In the genomic region with DNA sequence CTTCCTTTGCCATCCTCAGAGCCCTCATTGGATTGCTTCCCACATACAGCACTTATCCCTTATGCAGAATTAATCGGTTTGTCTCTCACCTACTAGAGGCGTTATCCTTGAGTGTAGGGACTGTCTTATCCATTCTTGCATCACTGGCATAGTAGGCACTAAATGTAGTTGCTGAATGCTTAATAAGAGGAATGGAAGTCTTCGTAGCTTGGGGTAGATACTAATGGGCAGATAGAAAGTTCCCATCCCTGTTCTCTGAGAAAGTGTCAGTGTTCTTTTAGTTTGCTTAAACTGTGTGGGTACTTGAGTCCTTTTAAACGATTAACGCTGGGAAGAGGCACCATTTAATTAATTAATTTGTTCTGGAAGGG, we compare ENCODE assay signal across 10 cellular contexts. TPM values are rescaled to one million over a fixed set of nuclear protein-coding genes. Genes with fewer than 3 reads are reported as not detected.
DNase-seq lines count a peak whose midpoint lies in the region; ATAC-seq, FAIRE-seq and TF ChIP-seq lines count a peak whose summit lies in the region.
"Had no signal": no experiment of that assay in that cellular context is flagged by ENCODE, and none has a peak within 500 bp of the region (broad histone marks: within the 10 kb centered on the region; RNA-seq: fewer than 3 reads in every experiment).

No MANE protein-coding gene starts in this region.

- no TSS peak for BruUV-seq in HepG2 (replicated peaks; lab: Mats Ljungman, UMichigan)

- H3K4me3 ChIP-seq in HepG2 (replicated peaks in 1 of 3; ENCODE audit: insufficient read depth in 1 of 3, low read depth in 2 of 3, low read length in 3 of 3) (no peak overlapping the region; a peak in 1 of 6 replicates), testis (peak overlapping the region in 1 of 2 donors; percentile 88)

- intact Hi-C loops in activated CD4-positive, alpha-beta T cell treated with anti-CD3 and anti-CD28 coated beads for 36 hours (cut with DNase I, micrococcal nuclease) = loop anchor here (5.0 to 10.0 kb wide), 2 partner anchors 193 to 1505 kb away; partner anchors contain the start of gene SIAH2 (in 1 of the 2)
- intact Hi-C loops in HepG2 (cut with micrococcal nuclease; ENCODE audit: unreplicated experiment) (no loop called here), testis (cut with DNase I; ENCODE audit: low total_unique reads) (loop anchor here (10.0 kb wide), 1 partner anchor 177 kb away; no protein-coding TSS in a partner anchor)

- H3K4me3 Mint-ChIP-seq in activated CD4-positive, alpha-beta T cell treated with anti-CD3 and anti-CD28 coated beads for 36 hours = peak overlapping the region; percentile 79
- peak overlapping the region; percentile 87 for H3K4me3 Mint-ChIP-seq in activated T-helper 17 cell treated with anti-CD3 and anti-CD28 coated beads, Interleukin-2, amount 50 U/mL, for 72 hours

- no peaks in the 10 kb centered on the region for H3K27me3 Mint-ChIP-seq in activated CD4-positive, alpha-beta T cell treated with anti-CD3 and anti-CD28 coated beads for 36 hours
- H3K27me3 Mint-ChIP-seq in activated T-helper 17 cell treated with anti-CD3 and anti-CD28 coated beads, Interleukin-2, amount 50 U/mL, for 72 hours = no peaks in the 10 kb centered on the region

- no peak for TF ChIP-seq POLR2A in HepG2 (IDR thresholded peaks at IDR 0.05; ENCODE audit: insufficient read depth in 1 of 2, low read depth in 2 of 2, low read length in 2 of 2)
- no peak for TF ChIP-seq POLR2A in testis (IDR thresholded peaks at IDR 0.05)

- H3K9ac ChIP-seq in HepG2 (ENCODE audit: insufficient read depth, low read depth, low read length) = no peak overlapping the region

- peaks cover 30% of the 10 kb centered on the region for H3K36me3 Mint-ChIP-seq in activated CD4-positive, alpha-beta T cell treated with anti-CD3 and anti-CD28 coated beads for 36 hours (ENCODE audit: low read depth)
- H3K36me3 Mint-ChIP-seq in activated T-helper 17 cell treated with anti-CD3 and anti-CD28 coated beads, Interleukin-2, amount 50 U/mL, for 72 hours (ENCODE audit: low read depth) = peaks cover 40% of the 10 kb centered on the region

- no peaks in the 10 kb centered on the region for H4K20me1 ChIP-seq in HepG2 (ENCODE audit: insufficient read depth, low read length)

- DNase-seq in activated CD4-positive, alpha-beta T cell treated with anti-CD3 and anti-CD28 coated beads for 36 hours = no peak
- DNase-seq in activated CD4-positive, alpha-beta T cell treated with anti-CD3 and anti-CD28 coated beads, Interleukin-2, amount 50 U/mL, for 4 hours = no peak
- DNase-seq in HepG2 (ENCODE audit: low spot score) (no peak), testis (no peak), SHP77 treated with DMSO at 0.1 percent for 48 hours (lab: John Stamatoyannopoulos, UW) (no peak), HCEC 1CT (no peak)
- DNase-seq: AML-193, NCI-H2171 had no signal

- H3K27ac ChIP-seq in HepG2 (ENCODE audit: extremely low read length, insufficient read depth, low read length) (peak overlapping the region; percentile 97), testis (peak overlapping the region; percentile 97 to 99)

- TF ChIP-seq CTCF in HepG2 (CRISPR knock-in tag; IDR thresholded peaks at IDR 0.05) (no peak), testis (IDR thresholded peaks at IDR 0.05) (no peak)

- POLR2A ChIA-PET in activated CD4-positive, alpha-beta T cell treated with anti-CD3 and anti-CD28 coated beads for 36 hours (lab: Charles Lee) = interaction anchor here (1.0 to 1.9 kb wide), 3 partner anchors 26 to 84 kb away, joined by 3 to 8 read pairs (median 3); no protein-coding TSS in a partner anchor
- POLR2A ChIA-PET in HepG2 (lab: Yijun Ruan, JAX) = interaction anchor here (2.1 kb wide), 1 partner anchor 24 kb away, joined by 7 read pairs; no protein-coding TSS in a partner anchor

- no peaks in the 10 kb centered on the region for H3K9me3 ChIP-seq in HepG2 (ENCODE audit: low read length)
- no peaks in the 10 kb centered on the region for H3K9me3 ChIP-seq in testis

- peaks cover 46% of the 10 kb centered on the region for H3K4me1 Mint-ChIP-seq in activated CD4-positive, alpha-beta T cell treated with anti-CD3 and anti-CD28 coated beads for 36 hours
- H3K4me1 Mint-ChIP-seq in activated T-helper 17 cell treated with anti-CD3 and anti-CD28 coated beads, Interleukin-2, amount 50 U/mL, for 72 hours = peaks cover 36% of the 10 kb centered on the region

- no peak overlapping the region for H2AFZ ChIP-seq in HepG2 (ENCODE audit: low read length)

- H3K4me2 ChIP-seq in HepG2 (ENCODE audit: low read depth, low read length) = peak overlapping the region; percentile 79

- CTCF ChIA-PET in activated CD4-positive, alpha-beta T cell treated with anti-CD3 and anti-CD28 coated beads for 36 hours (lab: Charles Lee) = interaction anchor here (0.7 to 2.5 kb wide), 3 partner anchors 9 to 205 kb away, joined by 3 to 16 read pairs (median 5); no protein-coding TSS in a partner anchor
- CTCF ChIA-PET in HepG2 (lab: Yijun Ruan, JAX; ENCODE audit: low intra/inter-chr PET ratio, low total read pairs) = interaction anchor here (0.6 kb wide), 1 partner anchor 79 kb away, joined by 3 read pairs; no protein-coding TSS in a partner anchor

- TF ChIP-seq EP300 in HepG2 (IDR thresholded peaks at IDR 0.05; ENCODE audit: low read depth in 2 of 2, low read length in 2 of 2) (no peak), HepG2 (CRISPR knock-in tag; IDR thresholded peaks at IDR 0.05; ENCODE audit: borderline replicate concordance) (no peak)

- H3K27me3 ChIP-seq in HepG2 (ENCODE audit: control insufficient read depth in 1 of 2, insufficient read depth in 2 of 2, low read length in 2 of 2) (no peaks in the 10 kb centered on the region), testis (no peaks in the 10 kb centered on the region)

- no peak for TF ChIP-seq RAD21 in HepG2 (CRISPR knock-in tag; IDR thresholded peaks at IDR 0.05)

- H3K4me1 ChIP-seq in HepG2 (ENCODE audit: insufficient read depth, low read length) (peaks cover 42% of the 10 kb centered on the region), testis (peaks cover 31% of the 10 kb centered on the region)

- peak overlapping the region; percentile 99 for H3K27ac Mint-ChIP-seq in activated CD4-positive, alpha-beta T cell treated with anti-CD3 and anti-CD28 coated beads for 36 hours
- peak overlapping the region; percentile 88 for H3K27ac Mint-ChIP-seq in activated T-helper 17 cell treated with anti-CD3 and anti-CD28 coated beads, Interleukin-2, amount 50 U/mL, for 72 hours

- H3K36me3 ChIP-seq in HepG2 (replicated peaks in 1 of 2; ENCODE audit: control insufficient read depth in 1 of 2, insufficient read depth in 2 of 2, low read length in 2 of 2) (no peaks in the 10 kb centered on the region), testis (ENCODE audit: low read depth, missing control alignments) (no peaks in the 10 kb centered on the region)

- in situ Hi-C loops in HepG2 (cut with HindIII; ENCODE audit: extremely low pct_ligation_motif_present, low pct_unique_long_range_greater_than_20kb) = no loop called here

- FAIRE-seq in HepG2 (lab: Jason Lieb, UNC) = no peak

- whole genome bisulfite sequencing in HepG2 (ENCODE audit: low lambda C conversion rate) = 91% methylated on average over 5 of the region's 5 CpGs
- WGBS in testis, 2 donors = 46 to 57% methylated on average over 5 of the region's 5 CpGs

- peaks cover 29% of the 10 kb centered on the region for H3K79me2 ChIP-seq in HepG2 (ENCODE audit: insufficient read depth, low read length)

- no peak for ATAC-seq in activated CD4-positive, alpha-beta T cell treated with anti-CD3 and anti-CD28 coated beads for 36 hours
- no peak for ATAC-seq in activated T-helper 17 cell treated with anti-CD3 and anti-CD28 coated beads, Interleukin-2, amount 50 U/mL, for 72 hours (replicated peaks)
- no peak for ATAC-seq in HepG2
- ATAC-seq in HG02938 (IDR thresholded peaks at IDR 0.05; ENCODE audit: unreplicated experiment) = no peak

- peaks cover 2% of the 10 kb centered on the region for H3K9me3 Mint-ChIP-seq in activated CD4-positive, alpha-beta T cell treated with anti-CD3 and anti-CD28 coated beads for 36 hours (ENCODE audit: low read depth)
- no peaks in the 10 kb centered on the region for H3K9me3 Mint-ChIP-seq in activated T-helper 17 cell treated with anti-CD3 and anti-CD28 coated beads, Interleukin-2, amount 50 U/mL, for 72 hours

TF ChIP-seq in HepG2, 621 proteins besides CTCF, POLR2A, EP300 and RAD21 (continues in another document):
- TF ChIP-seq ZNF891 (CRISPR knock-in tag; IDR thresholded peaks at IDR 0.05) (no peak), NKX3-1 (CRISPR knock-in tag; IDR thresholded peaks at IDR 0.05) (no peak), TOPORS (CRISPR knock-in tag; IDR thresholded peaks at IDR 0.05) (no peak), STAG1 (CRISPR knock-in tag; IDR thresholded peaks at IDR 0.05) (no peak), SATB2 (CRISPR knock-in tag; IDR thresholded peaks at IDR 0.05) (no peak), ZNF501 (CRISPR knock-in tag; IDR thresholded peaks at IDR 0.05) (no peak)

RNA-seq across cellular contexts. Expression of gene MBNL1, which starts 1.4 kb away (rescaled TPM):
- 100 to 1,000 TPM; 317 to 481 TPM for total RNA-seq in activated CD4-positive, alpha-beta T cell treated with anti-CD3 and anti-CD28 coated beads for 36 hours
- total RNA-seq in activated T-helper 17 cell treated with anti-CD3 and anti-CD28 coated beads, Interleukin-2, amount 50 U/mL, for 72 hours = 100 to 1,000 TPM; 322 to 452 TPM
- total RNA-seq in HepG2 (2016; rRNA removed; fragmentation: Illumina TruSeq; extraction: Trizol) (55.4 TPM in 2 replicates), testis (100 to 1,000 TPM; 145 to 167 TPM)
- 8.2 and 11.3 TPM in 2 replicates for total RNA-seq in HepG2 (2016; cell fraction: cytosol; rRNA removed; fragmentation: Illumina TruSeq; extraction: Trizol; ENCODE audit: low read depth)
- total RNA-seq in HepG2 (2016; cell fraction: insoluble cytoplasmic fraction; rRNA removed; fragmentation: Illumina TruSeq; extraction: Trizol) = 50.3 and 56.4 TPM in 2 replicates
- 19.1 and 21.6 TPM in 2 replicates for total RNA-seq in HepG2 (2016; cell fraction: membrane; rRNA removed; fragmentation: Illumina TruSeq; extraction: Trizol)
- 106 and 117 TPM in 2 replicates for total RNA-seq in HepG2 (2016; cell fraction: nucleus; rRNA removed; fragmentation: Illumina TruSeq; extraction: Trizol)
- polyA plus RNA-seq in HepG2 (2011; rRNA removed) (19.3 and 27.1 TPM in 2 replicates), testis (ENCODE audit: insufficient read depth, low read depth, low replicate concordance) (36.5 TPM)
- polyA plus RNA-seq in HepG2 (2011; cell fraction: cytosol; rRNA removed) = 23.1 and 24.2 TPM in 2 replicates
- polyA plus RNA-seq in HepG2 (2011; cell fraction: nucleus; rRNA removed) = 28.6 and 31.4 TPM in 2 replicates
- polyA plus RNA-seq in HepG2 (2012) = 16.4 and 17.7 TPM in 2 replicates
- polyA plus RNA-seq in HepG2 (2016; cell fraction: cytosol; fragmentation: Illumina TruSeq; extraction: Trizol; ENCODE audit: low read depth) = 1.4 and 1.5 TPM in 2 replicates
- polyA plus RNA-seq in HepG2 (2016; cell fraction: insoluble cytoplasmic fraction; fragmentation: Illumina TruSeq; extraction: Trizol; ENCODE audit: low read depth) = 35.7 and 36.6 TPM in 2 replicates
- 6.8 TPM in 2 replicates for polyA plus RNA-seq in HepG2 (2016; cell fraction: membrane; fragmentation: Illumina TruSeq; extraction: Trizol; ENCODE audit: low read depth)
- polyA plus RNA-seq in HepG2 (2016; cell fraction: nucleus; fragmentation: Illumina TruSeq; extraction: Trizol; ENCODE audit: insufficient read depth, low read depth) = 41.8 and 44.0 TPM in 2 replicates
- polyA minus RNA-seq in HepG2 (2011; rRNA and poly(A)+ RNA removed; ENCODE audit: low replicate concordance) = 130 and 203 TPM in 2 replicates
- 59.9 and 63.4 TPM in 2 replicates for polyA minus RNA-seq in HepG2 (2011; cell fraction: cytosol; rRNA and poly(A)+ RNA removed)
- 167 and 169 TPM in 2 replicates for polyA minus RNA-seq in HepG2 (2011; cell fraction: nucleus; rRNA and poly(A)+ RNA removed)
